ENCODE assay signal across 11 cellular contexts in the genomic region with DNA sequence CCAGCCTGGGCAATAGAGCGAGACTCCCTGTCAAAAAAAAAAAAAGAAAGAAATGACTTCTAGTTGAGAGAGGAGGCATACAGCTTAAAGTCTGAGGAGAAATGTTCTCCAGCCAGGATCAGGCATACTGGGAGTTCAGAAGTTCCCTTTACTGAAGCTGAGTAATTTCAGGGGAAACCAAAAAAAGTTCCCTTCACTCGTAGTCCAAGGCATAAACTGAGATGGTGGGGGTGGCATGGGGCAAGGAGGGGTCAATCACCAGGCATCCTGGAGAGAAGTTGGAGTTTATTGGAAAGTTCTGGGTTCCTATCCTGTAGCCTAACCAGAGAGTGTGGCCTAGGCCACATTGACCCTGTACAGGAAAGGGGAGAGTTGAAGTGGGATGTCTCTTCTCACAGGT. TPM values are rescaled to one million over a fixed set of nuclear protein-coding genes. Genes with fewer than 3 reads are reported as not detected.
A peak's percentile ranks its signal among the peaks of the same experiment; 100 is the strongest.
DNase-seq lines count a peak whose midpoint lies in the region; ATAC-seq and TF ChIP-seq lines count a peak whose summit lies in the region.
"Had no signal": no experiment of that assay in that cellular context is flagged by ENCODE, and none has a peak within 500 bp of the region (broad histone marks: within the 10 kb centered on the region; RNA-seq: fewer than 3 reads in every experiment).

No MANE protein-coding gene starts in this region.

- H3K79me2 ChIP-seq in DOHH2 (ENCODE audit: control insufficient read depth, low read length) = peaks cover 9% of the 10 kb centered on the region
- peaks cover 19% of the 10 kb centered on the region for H3K79me2 ChIP-seq in hepatocyte
- H3K79me2 ChIP-seq in smooth muscle cell (ENCODE audit: low read depth) = peaks cover 8% of the 10 kb centered on the region

- DNase-seq in T-cell (no peak), hepatocyte (ENCODE audit: low spot score) (no peak), smooth muscle cell (lab: John Stamatoyannopoulos, UW; ENCODE audit: unreplicated experiment) (no peak), NCI-H748 (lab: John Stamatoyannopoulos, UW; ENCODE audit: unreplicated experiment) (no peak), DMS 273 (lab: John Stamatoyannopoulos, UW; ENCODE audit: unreplicated experiment) (no peak), T-helper 1 cell (no peak)
- DNase-seq: DND-41 had no signal

- H3K36me3 ChIP-seq in DOHH2 (ENCODE audit: control insufficient read depth, low read length) (peaks cover 14% of the 10 kb centered on the region), hepatocyte (replicated peaks; ENCODE audit: insufficient read depth, low read depth) (no peaks in the 10 kb centered on the region), smooth muscle cell (ENCODE audit: low read depth) (no peaks in the 10 kb centered on the region)

- peaks cover 15 to 32% (median 23%) of the 10 kb centered on the region in 3 donors for H3K4me1 Mint-ChIP-seq in T-cell

- H3K9me3 ChIP-seq in DOHH2 (ENCODE audit: control insufficient read depth, insufficient read depth, low read length) (no peaks in the 10 kb centered on the region), hepatocyte (ENCODE audit: low read depth) (no peaks in the 10 kb centered on the region), smooth muscle cell (replicated peaks; ENCODE audit: low read depth) (no peaks in the 10 kb centered on the region)
- H3K9me3 ChIP-seq: body of pancreas had no signal

- ATAC-seq in T-cell (replicated peaks in 1 of 4) (no peak), HG02870 (IDR thresholded peaks at IDR 0.05; ENCODE audit: unreplicated experiment) (no peak)
- ATAC-seq: body of pancreas had no signal

- H2AFZ ChIP-seq in hepatocyte (no peak overlapping the region), smooth muscle cell (ENCODE audit: low read depth) (no peak overlapping the region)
- H2AFZ ChIP-seq: GM23338 had no signal

- H3K27me3 ChIP-seq in DOHH2 (ENCODE audit: control insufficient read depth, low read length) (no peaks in the 10 kb centered on the region), hepatocyte (no peaks in the 10 kb centered on the region), smooth muscle cell (ENCODE audit: low read depth) (no peaks in the 10 kb centered on the region)
- H3K27me3 ChIP-seq: body of pancreas had no signal

- no peak overlapping the region for H3K4me3 Mint-ChIP-seq in T-cell
- H3K4me3 Mint-ChIP-seq: GM23338 had no signal

- 96% methylated on average over 2 of the region's 2 CpGs for WGBS in hepatocyte (ENCODE audit: low lambda C conversion rate, missing lambda C conversion rate)
- WGBS in smooth muscle cell (ENCODE audit: low lambda C conversion rate) = 89% methylated on average over 2 of the region's 2 CpGs

- H3K9me3 Mint-ChIP-seq in T-cell = no peaks in the 10 kb centered on the region

- H4K20me1 ChIP-seq in DOHH2 (ENCODE audit: control insufficient read depth, insufficient read depth, low read depth, low read length) (no peaks in the 10 kb centered on the region), hepatocyte (ENCODE audit: insufficient read depth, poor library complexity, severe bottlenecking) (no peaks in the 10 kb centered on the region), smooth muscle cell (ENCODE audit: low read depth) (peaks cover 9% of the 10 kb centered on the region)

- H3K27ac Mint-ChIP-seq in T-cell = peak overlapping the region; percentile 11 to 44
- H3K27ac Mint-ChIP-seq: GM23338 had no signal

- H3K27ac ChIP-seq in DOHH2 (ENCODE audit: low read depth, low read length) (no peak overlapping the region), hepatocyte (peak overlapping the region; percentile 80), smooth muscle cell (ENCODE audit: low read depth) (peak overlapping the region; percentile 68)

- POLR2A ChIA-PET in T-cell (lab: Charles Lee) = interaction anchor here in 1 of 2 donors (0.7 kb wide), 1 partner anchor 1137 kb away, joined by 4 read pairs; no protein-coding TSS in a partner anchor

- peaks cover 10% of the 10 kb centered on the region for H3F3A ChIP-seq in DOHH2 (ENCODE audit: control insufficient read depth, insufficient read depth)
- peaks cover 5% of the 10 kb centered on the region for H3F3A ChIP-seq in smooth muscle cell (ENCODE audit: low read depth)

- H3K4me3 ChIP-seq in DOHH2 (ENCODE audit: low read length) (no peak overlapping the region), hepatocyte (no peak overlapping the region), smooth muscle cell (no peak overlapping the region)
- H3K4me3 ChIP-seq: body of pancreas, GM23338 had no signal

- CTCF ChIA-PET in T-cell (lab: Charles Lee) = interaction anchor here in 1 of 2 donors (2.2 kb wide), 1 partner anchor 12 kb away, joined by 11 read pairs; the partner anchor contains the start of gene USP4

- H3K27me3 Mint-ChIP-seq in T-cell = no peaks in the 10 kb centered on the region

- H3K36me3 Mint-ChIP-seq in T-cell = peaks cover 6% of the 10 kb centered on the region

- TF ChIP-seq CTCF in DOHH2 (IDR thresholded peaks at IDR 0.05; ENCODE audit: low read depth, low read length, poor library complexity, severe bottlenecking) (no peak), hepatocyte (IDR thresholded peaks at IDR 0.05; ENCODE audit: poor library complexity) (no peak), smooth muscle cell (IDR thresholded peaks at IDR 0.05; ENCODE audit: borderline replicate concordance, insufficient read depth, poor library complexity, severe bottlenecking) (no peak)

- H3K4me1 ChIP-seq in DOHH2 (ENCODE audit: control insufficient read depth, low read length) (peaks cover 43% of the 10 kb centered on the region), hepatocyte (ENCODE audit: insufficient read depth) (peaks cover 41% of the 10 kb centered on the region), smooth muscle cell (ENCODE audit: low read depth) (peaks cover 4% of the 10 kb centered on the region)

- H3K9ac ChIP-seq in smooth muscle cell (ENCODE audit: low read depth) = no peak overlapping the region

- H3K4me2 ChIP-seq in DOHH2 (ENCODE audit: low read length) = peak overlapping the region; percentile 40
- no peak overlapping the region for H3K4me2 ChIP-seq in hepatocyte
- H3K4me2 ChIP-seq in smooth muscle cell = peak overlapping the region; percentile 34
- H3K4me2 ChIP-seq: GM23338 had no signal

- no peaks in the 10 kb centered on the region for H3K9me2 ChIP-seq in DOHH2 (replicated peaks; ENCODE audit: control insufficient read depth, low read length)
- H3K9me2 ChIP-seq in hepatocyte (replicated peaks; ENCODE audit: insufficient read depth) = no peaks in the 10 kb centered on the region

RNA-seq across cellular contexts. Expression of gene GPX1, which starts 5.9 kb away (rescaled TPM):
- total RNA-seq in T-cell (10 to 100 TPM; 45.1 to 87.5 (median 73.8) TPM), hepatocyte (186 and 205 TPM in 2 replicates), smooth muscle cell (148 and 173 TPM in 2 replicates)
- polyA plus RNA-seq in hepatocyte (437 and 440 TPM in 2 replicates), smooth muscle cell (247 and 301 TPM in 2 replicates)

RNA-seq across cellular contexts. Expression of gene USP4, which starts 12.4 kb away (rescaled TPM):
- total RNA-seq in T-cell (100 to 1,000 TPM; 101 to 107 (median 103) TPM), hepatocyte (14.4 and 20.1 TPM in 2 replicates), smooth muscle cell (23.8 and 28.3 TPM in 2 replicates)
- polyA plus RNA-seq in hepatocyte (23.9 and 26.5 TPM in 2 replicates), smooth muscle cell (25.6 and 36.1 TPM in 2 replicates)

RNA-seq across cellular contexts. Expression of gene RHOA, which starts 59.5 kb away (rescaled TPM):
- 100 to 1,000 TPM; 247 to 279 (median 269) TPM for total RNA-seq in T-cell
- total RNA-seq in hepatocyte = 434 and 527 TPM in 2 replicates
- polyA plus RNA-seq in hepatocyte = 371 and 392 TPM in 2 replicates
- 530 and 556 TPM in 2 replicates for total RNA-seq in smooth muscle cell
- 440 and 447 TPM in 2 replicates for polyA plus RNA-seq in smooth muscle cell

RNA-seq across cellular contexts. Expression of gene TCTA, which starts 59.9 kb away (rescaled TPM):
- total RNA-seq in T-cell (10 to 100 TPM; 22.8 to 38.2 (median 34.3) TPM), hepatocyte (20.9 and 24.5 TPM in 2 replicates), smooth muscle cell (4.3 and 11.0 TPM in 2 replicates)
- polyA plus RNA-seq in hepatocyte (30.1 and 31.6 TPM in 2 replicates), smooth muscle cell (12.8 and 13.6 TPM in 2 replicates)
